Comparison of ENCODE assay signal across 10 cellular contexts in the genomic region with DNA sequence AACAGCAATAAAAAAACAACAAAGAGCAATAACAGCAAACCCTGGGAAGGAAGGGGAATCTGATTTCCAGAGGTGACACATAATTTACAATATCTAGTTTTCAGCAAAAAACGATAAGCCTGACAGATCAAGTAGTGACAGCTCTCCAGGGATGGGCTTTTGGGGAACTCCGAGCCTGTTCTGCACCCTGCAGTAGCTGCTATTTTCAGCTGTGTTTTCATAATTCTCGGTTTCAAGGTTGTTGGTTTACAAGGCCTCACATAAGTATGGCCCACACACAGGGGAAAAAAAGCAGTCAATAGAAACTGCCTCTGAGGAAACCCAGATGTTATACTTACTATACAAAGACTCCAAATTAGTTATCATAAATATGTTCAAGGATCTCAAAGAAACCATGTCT.
DNase-seq lines count a peak whose midpoint lies in the region; ATAC-seq and TF ChIP-seq lines count a peak whose summit lies in the region.
"Had no signal": no experiment of that assay in that cellular context is flagged by ENCODE, and none has a peak within 500 bp of the region (broad histone marks: within the 10 kb centered on the region; RNA-seq: fewer than 3 reads in every experiment).

No MANE protein-coding gene starts in this region.

- TF ChIP-seq POLR2A in GM18505 (IDR thresholded peaks at IDR 0.05; ENCODE audit: borderline replicate concordance, extremely low read depth, insufficient read depth, insufficient read length) = no peak

- DNase-seq in activated B cell treated with CpG ODN at 0.5 μM for 24 hours (no peak), left colon (no peak), HUDEP-2 (lab: John Stamatoyannopoulos, UW; ENCODE audit: unreplicated experiment in 76 of 76) (no peak), activated gamma-delta T cell treated with Interleukin-2 at 50 U/mL for 16 hours (no peak), NCI-H748 (lab: John Stamatoyannopoulos, UW; ENCODE audit: unreplicated experiment) (no peak)
- DNase-seq: effector memory CD4-positive, alpha-beta T cell; SHP77 had no signal

- no peak for TF ChIP-seq CTCF in activated B cell treated with CpG ODN at 0.5 μM for 24 hours (IDR thresholded peaks at IDR 0.05)

- no peak overlapping the region for H3K4me3 Mint-ChIP-seq in activated B cell treated with CpG ODN at 0.5 μM for 24 hours

- peaks cover 31% of the 10 kb centered on the region for H3K27me3 Mint-ChIP-seq in activated B cell treated with CpG ODN at 0.5 μM for 24 hours

- ATAC-seq in GM18505 (IDR thresholded peaks at IDR 0.05; ENCODE audit: unreplicated experiment) (peak; percentile 80), GM19397 (IDR thresholded peaks at IDR 0.05; ENCODE audit: unreplicated experiment) (peak; percentile 87), HG03025 (IDR thresholded peaks at IDR 0.05; ENCODE audit: low FRiP score, unreplicated experiment) (peak; percentile 93), activated B cell treated with CpG ODN at 0.5 μM for 24 hours (ENCODE audit: low read depth) (peak; percentile 18), left colon (no peak)

- no peaks in the 10 kb centered on the region for H3K36me3 Mint-ChIP-seq in activated B cell treated with CpG ODN at 0.5 μM for 24 hours (ENCODE audit: low read depth)

- intact Hi-C loops in activated B cell treated with CpG ODN at 0.5 μM for 24 hours (cut with micrococcal nuclease) (no loop called here), left colon (cut with DNase I, micrococcal nuclease) (no loop called here)

- CTCF ChIA-PET in activated B cell treated with CpG ODN at 0.5 μM for 24 hours (lab: Charles Lee) = no interaction called here

- POLR2A ChIA-PET in activated B cell treated with CpG ODN at 0.5 μM for 24 hours (lab: Charles Lee) = no interaction called here

- peaks cover 8% of the 10 kb centered on the region for H3K9me3 Mint-ChIP-seq in activated B cell treated with CpG ODN at 0.5 μM for 24 hours

- H3K27ac Mint-ChIP-seq in activated B cell treated with CpG ODN at 0.5 μM for 24 hours = no peak overlapping the region

- H3K4me1 Mint-ChIP-seq in activated B cell treated with CpG ODN at 0.5 μM for 24 hours = no peaks in the 10 kb centered on the region
